Comparison of ENCODE assay signal across 8 cellular contexts in the genomic region with DNA sequence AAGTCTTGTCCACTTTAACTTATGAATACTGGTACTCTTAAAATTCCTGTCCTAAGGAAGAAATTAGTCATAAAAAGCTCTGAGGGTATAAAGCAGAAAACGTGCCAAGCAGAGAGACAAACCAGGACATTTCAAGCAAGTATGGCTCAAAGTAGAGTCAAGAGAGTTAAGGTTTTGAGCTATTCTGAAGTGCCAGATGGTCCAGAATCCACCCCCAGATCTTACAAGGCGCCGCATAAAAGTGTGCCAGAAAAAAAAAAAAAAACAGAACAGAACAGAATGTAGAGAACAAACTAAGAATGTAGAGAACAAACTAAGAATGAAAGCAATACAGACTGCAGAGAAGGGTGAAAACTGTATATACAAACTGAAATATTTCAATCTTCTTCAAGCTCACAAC. TPM values are rescaled to one million over a fixed set of nuclear protein-coding genes. Genes with fewer than 3 reads are reported as not detected.
A peak's percentile ranks its signal among the peaks of the same experiment; 100 is the strongest.
DNase-seq lines count a peak whose midpoint lies in the region; ATAC-seq and TF ChIP-seq lines count a peak whose summit lies in the region.
"Had no signal": no experiment of that assay in that cellular context is flagged by ENCODE, and none has a peak within 500 bp of the region (broad histone marks: within the 10 kb centered on the region; RNA-seq: fewer than 3 reads in every experiment).

No MANE protein-coding gene starts in this region.

- H3K36me3 ChIP-seq in PC-9 (ENCODE audit: low read depth) = peaks cover 20% of the 10 kb centered on the region

- CTCF ChIA-PET in PC-9 (lab: Charles Lee) = no interaction called here

- H3K4me3 ChIP-seq in fibroblast of the aortic adventitia (ENCODE audit: low read depth, low read length) = peak overlapping the region; percentile 38
- H3K4me3 ChIP-seq in PC-9 = no peak overlapping the region

- peaks cover 96% of the 10 kb centered on the region for H3K79me2 ChIP-seq in PC-9 (ENCODE audit: low read depth)

- no TSS peak for BruUV-seq in PC-9 (replicated peaks; lab: Mats Ljungman, UMichigan)

- H3K27ac ChIP-seq in PC-9 = no peak overlapping the region

- no peaks in the 10 kb centered on the region for H3K9me3 ChIP-seq in PC-9 (ENCODE audit: insufficient read depth, low read depth)

- POLR2A ChIA-PET in PC-9 (lab: Charles Lee; ENCODE audit: unreplicated experiment) = no interaction called here

- H3K4me1 ChIP-seq in PC-9 (replicated peaks; ENCODE audit: insufficient read depth) = peaks cover 15% of the 10 kb centered on the region; the same call in 1 of the 2 replicates

- TF ChIP-seq CTCF in fibroblast of the aortic adventitia (IDR thresholded peaks at IDR 0.05; ENCODE audit: insufficient read depth, low read length) = no peak
- TF ChIP-seq CTCF in PC-9 (conservative IDR thresholded peaks at IDR 0.05) = no peak

- intact Hi-C loops in PC-9 (cut with micrococcal nuclease; ENCODE audit: unreplicated experiment) = no loop called here

- peak; percentile 58 for ATAC-seq in GM19395 (IDR thresholded peaks at IDR 0.05; ENCODE audit: unreplicated experiment)

- H2AFZ ChIP-seq in PC-9 = no peak overlapping the region

- no peaks in the 10 kb centered on the region for H3K9me2 ChIP-seq in PC-9 (ENCODE audit: insufficient read depth)

- no peaks in the 10 kb centered on the region for H3K27me3 ChIP-seq in PC-9 (ENCODE audit: insufficient read depth, low read depth)

- peak; percentile 69 for DNase-seq in NCI-H2171 treated with DMSO at 0.1 percent for 48 hours (lab: John Stamatoyannopoulos, UW)
- DNase-seq in fibroblast of the aortic adventitia (ENCODE audit: low read depth) = peak; percentile 98
- peak; percentile 86 for DNase-seq in stromal cell of bone marrow (ENCODE audit: low read depth)
- no peak for DNase-seq in inferior parietal cortex (ENCODE audit: extremely low spot score)
- no peak for DNase-seq in PC-9
- DNase-seq in NCI-H2227 (lab: John Stamatoyannopoulos, UW; ENCODE audit: unreplicated experiment) = no peak
- DNase-seq: NCI-H2081 treated with DMSO at 0.1 percent for 48 hours had no signal

- no peaks in the 10 kb centered on the region for H4K20me1 ChIP-seq in PC-9 (ENCODE audit: insufficient read depth)

- H3K4me2 ChIP-seq in PC-9 = no peak overlapping the region

- H3F3A ChIP-seq in PC-9 (ENCODE audit: insufficient read depth, low read depth) = peaks cover 5% of the 10 kb centered on the region; the same call in 1 of the 2 replicates

RNA-seq across cellular contexts. Expression of a gene that starts 12.5 kb away (rescaled TPM):
- total RNA-seq in fibroblast of the aortic adventitia (ENCODE audit: low replicate concordance) (71.1 and 108 TPM in 2 replicates), PC-9 (2021) (60.1 and 61.0 TPM in 2 replicates)

Comparison
In these comparisons a context has a peak if more than half of its experiments do, and no peak if none do; other contexts are left out.
1. DNase-seq: peak in NCI-H2171 treated with DMSO at 0.1 percent for 48 hours (single experiment), fibroblast of the aortic adventitia (single experiment) and stromal cell of bone marrow (single experiment); none in inferior parietal cortex (single experiment), PC-9 (0 of 2) and NCI-H2227 (single experiment).